10 cellular contexts compared by ENCODE assay signal in the genomic region with DNA sequence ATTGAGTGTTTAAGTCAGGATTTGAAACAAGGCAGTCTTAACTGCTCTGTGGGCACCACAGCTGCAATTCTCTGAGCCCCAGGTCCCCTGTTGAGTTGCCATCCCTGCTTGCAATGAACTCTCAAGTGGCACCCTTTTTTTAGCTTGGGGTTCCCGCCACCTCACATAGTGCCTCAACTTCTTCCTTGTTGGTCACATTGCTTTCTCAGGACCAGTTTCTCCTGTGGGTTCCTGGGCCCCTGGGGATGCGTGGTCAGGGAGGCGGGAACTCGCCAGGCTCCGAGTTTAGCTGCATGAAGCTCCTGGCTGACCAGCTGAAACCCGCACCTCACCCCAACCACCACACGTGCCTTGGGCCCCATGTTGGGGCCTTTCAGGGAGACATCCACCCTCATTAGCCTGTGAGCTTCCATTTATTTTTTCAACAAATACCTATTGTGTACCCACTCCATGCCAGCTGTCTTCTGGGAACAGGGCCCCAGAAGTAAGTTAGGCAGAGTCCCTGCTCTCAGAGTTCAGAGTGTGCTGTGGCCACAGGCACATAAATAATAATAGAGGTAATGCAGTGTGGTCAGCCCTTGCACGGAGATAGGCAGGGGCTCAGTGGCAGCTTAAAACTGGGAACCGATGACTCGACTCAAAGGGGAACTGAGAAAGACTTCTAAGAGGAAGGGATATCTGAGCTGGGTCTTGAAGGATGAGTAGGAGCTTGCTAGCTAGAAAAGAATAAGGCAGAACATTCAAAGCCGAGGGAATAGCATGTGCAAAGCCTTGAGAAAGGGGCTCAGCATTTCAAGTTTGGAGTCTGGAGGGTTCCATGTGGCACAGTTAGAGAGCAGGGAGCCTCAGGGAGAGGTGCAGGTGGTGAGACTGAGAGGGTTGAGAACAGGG. TPM values are rescaled to one million over a fixed set of nuclear protein-coding genes. Genes with fewer than 3 reads are reported as not detected.
DNase-seq lines count a peak whose midpoint lies in the region; ATAC-seq, FAIRE-seq and TF ChIP-seq lines count a peak whose summit lies in the region.
"Had no signal": no experiment of that assay in that cellular context is flagged by ENCODE, and none has a peak within 500 bp of the region (broad histone marks: within the 10 kb centered on the region; RNA-seq: fewer than 3 reads in every experiment).

No MANE protein-coding gene starts in this region.

- peaks cover 0 to 4% (median 2%) of the 10 kb centered on the region in 7 donors for H3K9me3 Mint-ChIP-seq in naive B cell
- H3K9me3 Mint-ChIP-seq: mesothelial cell of epicardium had no signal

- H3K9ac ChIP-seq in kidney (ENCODE audit: low read length in 2 of 2), result no peak overlapping the region

- H3K36me3 ChIP-seq in kidney (ENCODE audit: control insufficient read depth in 1 of 2, insufficient read depth in 2 of 2, low read length in 2 of 2), result peaks cover 0 to 4% of the 10 kb centered on the region in 2 donors

- H3K4me3 Mint-ChIP-seq in naive B cell, result peak overlapping the region in 7 of 8 donors; percentile 40 to 85 (median 66)
- H3K4me3 Mint-ChIP-seq: mesothelial cell of epicardium had no signal

- DNase-seq in MV-4-11 (lab: John Stamatoyannopoulos, UW) (peak; percentile 97), naive B cell (peak; percentile 13), kidney (no peak), NCI-H524 treated with DMSO at 0.1 percent for 48 hours (lab: John Stamatoyannopoulos, UW) (no peak), islet precursor cell (no peak)
- DNase-seq: activated CD4-positive, alpha-beta T cell treated with anti-CD3 and anti-CD28 coated beads for 1 hour had no signal

- H3K27ac Mint-ChIP-seq in naive B cell, result peak overlapping the region; percentile 59 to 97 (median 94)
- H3K27ac Mint-ChIP-seq: mesothelial cell of epicardium had no signal

- H3K27me3 Mint-ChIP-seq in naive B cell, result no peaks in the 10 kb centered on the region

- TF ChIP-seq CTCF in kidney (IDR thresholded peaks at IDR 0.05; ENCODE audit: borderline replicate concordance, extremely low read depth, insufficient read depth), result no peak

- ATAC-seq in GM18873 (IDR thresholded peaks at IDR 0.05; ENCODE audit: low FRiP score, unreplicated experiment), result peak; percentile 35
- peak; percentile 45 for ATAC-seq in HG02571 (IDR thresholded peaks at IDR 0.05; ENCODE audit: unreplicated experiment)
- peak; percentile 15 to 24 for ATAC-seq in naive B cell (ENCODE audit: low read depth in 2 of 2)
- no peak for ATAC-seq in HG03039 (IDR thresholded peaks at IDR 0.05; ENCODE audit: unreplicated experiment)

- H3K36me3 Mint-ChIP-seq in naive B cell, result peaks cover 6 to 20% of the 10 kb centered on the region in 2 donors
- H3K36me3 Mint-ChIP-seq: mesothelial cell of epicardium had no signal

- H3K4me1 ChIP-seq in kidney (ENCODE audit: control insufficient read depth in 1 of 2, insufficient read depth in 1 of 2, low read depth in 1 of 2, low read length in 2 of 2), result peaks cover 9 to 10% of the 10 kb centered on the region in 2 donors

- no peaks in the 10 kb centered on the region for H3K9me3 ChIP-seq in kidney (ENCODE audit: control insufficient read depth in 1 of 2, low read length in 2 of 2)

- no peak for FAIRE-seq in kidney (lab: Jason Lieb, UNC)

- intact Hi-C loops in kidney (cut with DNase I), result no loop called here

- H3K4me3 ChIP-seq in kidney (ENCODE audit: low read length in 2 of 2), result no peak overlapping the region

- no peak overlapping the region for H3K27ac ChIP-seq in kidney (ENCODE audit: low read depth in 2 of 2, low read length in 2 of 2)

- H3K4me1 Mint-ChIP-seq in naive B cell, result peaks cover 48 to 70% (median 63%) of the 10 kb centered on the region in 3 donors

RNA-seq across cellular contexts. Expression of a gene that starts 33.9 kb away (rescaled TPM):
- polyA plus RNA-seq in naive B cell (ENCODE audit: low read depth in 6 of 6) (under 1 TPM in 5 of 6 donors, not detected in 1; 0.12 to 0.56 (median 0.26) TPM), kidney (ENCODE audit: insufficient read depth, low read depth, low replicate concordance) (1.2 TPM)
- total RNA-seq in kidney, result 0.79 TPM

Comparison
In these comparisons a context has a peak if more than half of its experiments do, and no peak if none do; other contexts are left out.
1. DNase-seq: peak in MV-4-11 (single experiment) and naive B cell (single experiment); none in kidney (single experiment), NCI-H524 treated with DMSO at 0.1 percent for 48 hours (single experiment) and islet precursor cell (single experiment).